In genomic region chr17:21288581-21289017, GRCh38 we compare ENCODE assay signal across 1 cellular context.
TF ChIP-seq lines count a peak whose summit lies in the region.

No MANE protein-coding gene starts in this region.

TF ChIP-seq in endothelial cell of umbilical vein, 7 proteins besides CTCF, POLR2A, EP300 and RAD21:
- no peak for TF ChIP-seq MYC (IDR thresholded peaks at IDR 0.05; ENCODE audit: low read depth, low read length)
- no peak for TF ChIP-seq EZH2 (IDR thresholded peaks at IDR 0.05; ENCODE audit: borderline replicate concordance, low read depth, low read length, severe bottlenecking)
- TF ChIP-seq JUN (IDR thresholded peaks at IDR 0.05; ENCODE audit: borderline replicate concordance, insufficient read depth, insufficient read length, low read depth) = no peak
- TF ChIP-seq POLR2AphosphoS5 (IDR thresholded peaks at IDR 0.05; ENCODE audit: insufficient read depth, low read depth, low read length) = no peak
- no peak for TF ChIP-seq GATA2 (IDR thresholded peaks at IDR 0.05; ENCODE audit: insufficient read depth, insufficient read length, low read depth, low read length)
- TF ChIP-seq FOS (IDR thresholded peaks at IDR 0.05; ENCODE audit: borderline replicate concordance, insufficient read depth, low read length) = no peak
- no peak for TF ChIP-seq MAX (IDR thresholded peaks at IDR 0.05; ENCODE audit: insufficient read depth, insufficient read length)
